ENCODE assay signal across 1 cellular context in genomic region chr2:163474319-163474744, GRCh38.
TF ChIP-seq lines count a peak whose summit lies in the region.

No MANE protein-coding gene starts in this region.

TF ChIP-seq in HepG2, 621 proteins besides CTCF, POLR2A, EP300 and RAD21 (continued from another document and continues in another):
- TF ChIP-seq CSRNP1 (CRISPR knock-in tag; IDR thresholded peaks at IDR 0.05) (no peak), ZNF564 (CRISPR knock-in tag; IDR thresholded peaks at IDR 0.05) (no peak), AHR (CRISPR knock-in tag; IDR thresholded peaks at IDR 0.05) (no peak), SNAPC2 (CRISPR knock-in tag; IDR thresholded peaks at IDR 0.05) (no peak), PPARG (CRISPR knock-in tag; conservative IDR thresholded peaks at IDR 0.05) (0 out of 2 replicates have a peak, but pooled peaks have one; percentile 38), HMG20A (CRISPR knock-in tag; IDR thresholded peaks at IDR 0.05; ENCODE audit: borderline replicate concordance) (peak; percentile 81), SOX13 (IDR thresholded peaks at IDR 0.05) (peak; percentile 41; the same call in 1 of the 2 replicates), SOX13 (CRISPR knock-in tag; conservative IDR thresholded peaks at IDR 0.05 in 1 of 2, IDR thresholded peaks at IDR 0.05 in 1 of 2) (peak in 1 of 2 experiments; percentile 72; a peak in 2 of 4 replicates), ZNF883 (CRISPR knock-in tag; IDR thresholded peaks at IDR 0.05; ENCODE audit: not compliant biosample characterization) (no peak), ONECUT2 (CRISPR knock-in tag; IDR thresholded peaks at IDR 0.05) (peak; percentile 96), NCOA1 (CRISPR knock-in tag; IDR thresholded peaks at IDR 0.05) (no peak), GPBP1L1 (CRISPR knock-in tag; IDR thresholded peaks at IDR 0.05) (no peak), GATA4 (IDR thresholded peaks at IDR 0.05; ENCODE audit: borderline replicate concordance, low read depth) (peak; percentile 25; the same call in 1 of the 2 replicates), TERF1 (CRISPR knock-in tag; IDR thresholded peaks at IDR 0.05) (no peak), NCOR1 (IDR thresholded peaks at IDR 0.05; ENCODE audit: borderline replicate concordance, low read length) (peak; percentile 56; the same call in 1 of the 2 replicates), FOXK1 (CRISPR knock-in tag; IDR thresholded peaks at IDR 0.05; ENCODE audit: borderline replicate concordance, low read depth) (peak; percentile 82), ATF4 (CRISPR knock-in tag; IDR thresholded peaks at IDR 0.05) (peak in 1 of 2 experiments; percentile 83; a peak in 2 of 4 replicates), THAP11 (CRISPR knock-in tag; IDR thresholded peaks at IDR 0.05) (peak; percentile 60; the same call in 1 of the 2 replicates), MEIS2 (CRISPR knock-in tag; IDR thresholded peaks at IDR 0.05) (0 out of 2 replicates have a peak, but pooled peaks have one; percentile 59), MLX (CRISPR knock-in tag; IDR thresholded peaks at IDR 0.05) (peak; percentile 82), ZGPAT (CRISPR knock-in tag; IDR thresholded peaks at IDR 0.05) (peak; percentile 75; the same call in 1 of the 2 replicates), KLF12 (CRISPR knock-in tag; IDR thresholded peaks at IDR 0.05; ENCODE audit: borderline replicate concordance) (no peak), ZFP82 (CRISPR knock-in tag; IDR thresholded peaks at IDR 0.05; ENCODE audit: borderline replicate concordance) (0 out of 2 replicates have a peak, but pooled peaks have one; percentile 41), AHDC1 (CRISPR knock-in tag; IDR thresholded peaks at IDR 0.05; ENCODE audit: borderline replicate concordance) (peak; percentile 99), HOXA9 (CRISPR knock-in tag; IDR thresholded peaks at IDR 0.05; ENCODE audit: borderline replicate concordance) (no peak), MAFF (IDR thresholded peaks at IDR 0.05; ENCODE audit: low read depth, low read length) (no peak), SAP130 (CRISPR knock-in tag; IDR thresholded peaks at IDR 0.05; ENCODE audit: low read depth) (peak; percentile 39; the same call in 1 of the 2 replicates), ZSCAN20 (CRISPR knock-in tag; IDR thresholded peaks at IDR 0.05; ENCODE audit: borderline replicate concordance) (no peak), ATF3 (CRISPR knock-in tag; IDR thresholded peaks at IDR 0.05) (no peak), E2F5 (CRISPR knock-in tag; conservative IDR thresholded peaks at IDR 0.05) (no peak), ZFP62 (CRISPR knock-in tag; IDR thresholded peaks at IDR 0.05) (no peak), ZNF816 (CRISPR knock-in tag; IDR thresholded peaks at IDR 0.05; ENCODE audit: borderline replicate concordance) (peak; percentile 52; the same call in 1 of the 2 replicates), ERF (CRISPR knock-in tag; IDR thresholded peaks at IDR 0.05) (0 out of 2 replicates have a peak, but pooled peaks have one; percentile 30), ZNF644 (CRISPR knock-in tag; IDR thresholded peaks at IDR 0.05; ENCODE audit: low read depth) (no peak), PITX1 (CRISPR knock-in tag; IDR thresholded peaks at IDR 0.05) (peak; percentile 87), IKZF5 (CRISPR knock-in tag; IDR thresholded peaks at IDR 0.05) (no peak), MAZ (IDR thresholded peaks at IDR 0.05; ENCODE audit: borderline replicate concordance, low read depth, low read length) (no peak), MAZ (CRISPR knock-in tag; IDR thresholded peaks at IDR 0.05; ENCODE audit: low read depth) (no peak), NCOA2 (CRISPR knock-in tag; IDR thresholded peaks at IDR 0.05) (peak; percentile 89), MEIS1 (CRISPR knock-in tag; IDR thresholded peaks at IDR 0.05; ENCODE audit: borderline replicate concordance) (peak; percentile 97; the same call in 1 of the 2 replicates), SIX1 (CRISPR knock-in tag; IDR thresholded peaks at IDR 0.05; ENCODE audit: borderline replicate concordance) (peak; percentile 97), ZNF451 (CRISPR knock-in tag; IDR thresholded peaks at IDR 0.05) (no peak), SOX6 (IDR thresholded peaks at IDR 0.05) (no peak), SOX6 (CRISPR knock-in tag; IDR thresholded peaks at IDR 0.05) (peak; percentile 91), ZNF841 (CRISPR knock-in tag; IDR thresholded peaks at IDR 0.05; ENCODE audit: borderline replicate concordance) (no peak), ZNF3 (CRISPR knock-in tag; IDR thresholded peaks at IDR 0.05) (no peak), ZNF597 (CRISPR knock-in tag; IDR thresholded peaks at IDR 0.05) (no peak), ETV5 (CRISPR knock-in tag; IDR thresholded peaks at IDR 0.05; ENCODE audit: borderline replicate concordance) (peak; percentile 48; the same call in 1 of the 2 replicates), LCORL (IDR thresholded peaks at IDR 0.05) (peak; percentile 32; the same call in 1 of the 2 replicates), LCORL (CRISPR knock-in tag; IDR thresholded peaks at IDR 0.05) (no peak), XRCC5 (optimal IDR thresholded peaks at IDR 0.05; ENCODE audit: low read length) (no peak), RCOR2 (CRISPR knock-in tag; IDR thresholded peaks at IDR 0.05) (peak; percentile 31; the same call in 1 of the 2 replicates)
